ENCODE assay signal across 8 cellular contexts in the genomic region with DNA sequence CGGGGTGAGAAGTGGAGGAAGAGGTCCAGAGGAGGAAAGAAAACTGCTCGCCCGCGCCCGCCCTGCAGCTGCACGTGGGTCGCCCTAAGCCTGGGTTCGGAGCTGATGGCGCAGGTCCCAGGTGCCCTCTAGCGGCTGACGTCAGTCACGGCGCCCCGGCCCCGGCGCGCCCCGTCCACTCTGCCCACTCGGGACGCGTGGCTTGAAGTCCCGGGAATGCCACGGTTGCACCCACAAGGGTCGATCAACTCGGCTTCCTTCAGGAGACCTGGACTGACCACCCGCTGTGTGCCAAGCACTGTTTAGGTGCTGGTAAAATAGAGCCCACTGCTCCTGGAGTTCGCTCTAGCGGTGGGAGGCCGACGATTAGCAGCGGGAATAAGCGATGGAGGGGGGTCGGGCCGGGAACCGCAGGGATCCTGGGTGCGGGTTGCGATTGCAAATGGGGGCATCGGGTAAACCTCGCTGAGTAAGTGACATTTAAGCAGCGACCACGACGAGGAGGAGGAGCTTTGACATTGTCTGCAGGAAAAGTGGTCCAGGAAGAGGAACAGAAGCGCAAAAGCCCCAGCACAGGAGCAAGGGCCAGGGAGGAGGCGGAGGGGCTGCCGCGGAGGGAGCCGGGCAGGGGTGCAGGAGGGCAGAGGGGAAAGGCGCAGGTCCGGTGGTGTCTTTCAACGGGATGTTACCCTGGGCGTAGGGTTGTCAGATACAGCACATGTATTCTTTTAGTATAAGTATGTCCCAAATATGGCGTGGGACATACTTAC. TPM values are rescaled to one million over a fixed set of nuclear protein-coding genes. Genes with fewer than 3 reads are reported as not detected.
DNase-seq lines count a peak whose midpoint lies in the region; ATAC-seq, FAIRE-seq and TF ChIP-seq lines count a peak whose summit lies in the region.

No MANE protein-coding gene starts in this region.

- peak; percentile 95 for TF ChIP-seq CTCF in WERI-Rb-1 (IDR thresholded peaks at IDR 0.05; ENCODE audit: low read depth, low read length)
- peak; percentile 100 for TF ChIP-seq CTCF in bronchial epithelial cell (IDR thresholded peaks at IDR 0.05; ENCODE audit: insufficient read depth, low read length, severe bottlenecking)

- peak; percentile 74 to 83 for DNase-seq in NCI-H2081 (lab: John Stamatoyannopoulos, UW)
- no peak for DNase-seq in NCI-H2081 treated with DMSO at 0.1 percent for 48 hours (lab: John Stamatoyannopoulos, UW)
- DNase-seq in NCI-H2107 (lab: John Stamatoyannopoulos, UW), result peak; percentile 86
- DNase-seq in WERI-Rb-1, result peak; percentile 85
- peak; percentile 53 for DNase-seq in bronchial epithelial cell (ENCODE audit: low read depth)
- DNase-seq in islet precursor cell, result peak; percentile 84
- peak; percentile 57 to 75 for DNase-seq in stimulated activated CD4-positive, alpha-beta T cell treated with anti-CD3 and anti-CD28 coated beads, Interleukin-12 subunit alpha, Interleukin-12 subunit beta, amount 100 ng/mL, for 24 hours (ENCODE audit: low read depth in 2 of 2)

- H3K36me3 ChIP-seq in WERI-Rb-1, result no peaks in the 10 kb centered on the region
- no peaks in the 10 kb centered on the region for H3K36me3 ChIP-seq in bronchial epithelial cell (ENCODE audit: control insufficient read depth, insufficient read depth, low read length)

- ATAC-seq in HG02938 (IDR thresholded peaks at IDR 0.05; ENCODE audit: unreplicated experiment), result peak; percentile 48

- no peaks in the 10 kb centered on the region for H3K27me3 ChIP-seq in WERI-Rb-1 (ENCODE audit: insufficient read depth, low read depth, severe bottlenecking)
- H3K27me3 ChIP-seq in bronchial epithelial cell (ENCODE audit: control insufficient read depth, insufficient read depth, low read length), result no peaks in the 10 kb centered on the region

- H3K27ac ChIP-seq in WERI-Rb-1, result no peak overlapping the region

- H3K4me3 ChIP-seq in WERI-Rb-1 (ENCODE audit: low read depth, low read length) (peak overlapping the region; percentile 46), bronchial epithelial cell (ENCODE audit: low read depth, low read length) (peak overlapping the region; percentile 42)

- H3K9me3 ChIP-seq in WERI-Rb-1 (ENCODE audit: severe bottlenecking), result no peaks in the 10 kb centered on the region

- FAIRE-seq in bronchial epithelial cell (lab: Jason Lieb, UNC), result no peak

RNA-seq across cellular contexts. Expression of gene ZNF839, which starts 5.1 kb away (rescaled TPM):
- total RNA-seq in bronchial epithelial cell, result 8.2 and 9.7 TPM in 2 replicates

RNA-seq across cellular contexts. Expression of gene MOK, which starts 9.5 kb away (rescaled TPM):
- total RNA-seq in bronchial epithelial cell, result 3.2 and 4.0 TPM in 2 replicates

RNA-seq across cellular contexts. Expression of gene CINP, which starts 48.3 kb away (rescaled TPM):
- 38.4 and 42.9 TPM in 2 replicates for total RNA-seq in bronchial epithelial cell

RNA-seq across cellular contexts. Expression of gene TECPR2, which starts 48.3 kb away (rescaled TPM):
- 4.7 and 7.6 TPM in 2 replicates for total RNA-seq in bronchial epithelial cell
